Comparison of ENCODE assay signal across 21 cellular contexts in the genomic region with DNA sequence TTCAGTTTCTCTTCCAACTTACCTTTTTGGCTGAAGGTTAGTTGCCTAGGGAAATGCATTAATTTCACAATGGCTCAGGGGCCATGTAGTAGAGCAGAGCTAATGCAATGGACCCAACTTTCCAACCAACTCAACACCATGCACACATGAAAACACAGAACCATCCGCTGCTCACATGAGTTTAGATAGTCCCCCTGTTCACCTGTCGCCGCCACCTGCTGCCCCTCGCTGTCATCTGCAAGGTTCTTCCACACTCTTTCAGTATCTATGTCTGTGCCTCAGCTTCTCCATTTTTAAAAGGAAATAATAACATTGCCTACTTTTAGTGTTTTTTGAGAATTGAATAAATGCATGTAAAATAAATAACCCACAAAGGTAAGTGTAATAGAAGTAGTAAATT.
A peak's percentile ranks its signal among the peaks of the same experiment; 100 is the strongest.
DNase-seq lines count a peak whose midpoint lies in the region; ATAC-seq, FAIRE-seq and TF ChIP-seq lines count a peak whose summit lies in the region.
"Had no signal": no experiment of that assay in that cellular context is flagged by ENCODE, and none has a peak within 500 bp of the region (broad histone marks: within the 10 kb centered on the region; RNA-seq: fewer than 3 reads in every experiment).

No MANE protein-coding gene starts in this region.

- no peak overlapping the region for H3K27ac ChIP-seq in GM23338 (ENCODE audit: low read depth)
- no peak overlapping the region for H3K27ac ChIP-seq in H1 (ENCODE audit: low read depth, low read length)
- H3K27ac ChIP-seq in neuronal stem cell (replicated peaks; ENCODE audit: low read length) = no peak overlapping the region
- no peak overlapping the region for H3K27ac ChIP-seq in upper lobe of left lung
- H3K27ac ChIP-seq: 22Rv1; BLaER1 treated with 17β-estradiol and CSF1 and Interleukin-3, amounts not matched to agents 10 nM and 100 nM had no signal

- H3K4me2 ChIP-seq in GM23338 = no peak overlapping the region
- H3K4me2 ChIP-seq in Loucy (ENCODE audit: low read depth, low read length, poor library complexity, severe bottlenecking) = no peak overlapping the region
- no peak overlapping the region for H3K4me2 ChIP-seq in H1 (ENCODE audit: insufficient read depth in 1 of 2, low read depth in 2 of 2, low read length in 2 of 2)
- no peak overlapping the region for H3K4me2 ChIP-seq in neuronal stem cell (ENCODE audit: insufficient read depth, low read length, poor library complexity, severe bottlenecking)
- H3K4me2 ChIP-seq: BLaER1 treated with 17β-estradiol and CSF1 and Interleukin-3, amounts not matched to agents 10 nM and 100 nM had no signal

- TF ChIP-seq EP300 in H1 (IDR thresholded peaks at IDR 0.05; ENCODE audit: borderline replicate concordance in 1 of 2, low read depth in 2 of 2, low read length in 2 of 2) = no peak
- no peak for TF ChIP-seq EP300 in upper lobe of left lung (IDR thresholded peaks at IDR 0.05)

- H3K27me3 ChIP-seq in GM23338 (ENCODE audit: insufficient read depth) (no peaks in the 10 kb centered on the region), Loucy (ENCODE audit: insufficient read depth, low read length, poor library complexity, severe bottlenecking) (no peaks in the 10 kb centered on the region), H1 (replicated peaks in 1 of 4; ENCODE audit: control insufficient read depth in 3 of 4, extremely low read depth in 1 of 4, insufficient read depth in 3 of 4, low read length in 3 of 4) (peaks cover 0 to 1% (median 0%) of the 10 kb centered on the region in 4 experiments; a peak in 1 of 7 replicates), neuronal stem cell (ENCODE audit: control insufficient read depth in 3 of 3, insufficient read depth in 3 of 3, low read depth in 1 of 3, low read length in 3 of 3) (no peaks in the 10 kb centered on the region), upper lobe of left lung (no peaks in the 10 kb centered on the region)
- H3K27me3 ChIP-seq: BE2C; BLaER1 treated with 17β-estradiol and CSF1 and Interleukin-3, amounts not matched to agents 10 nM and 100 nM had no signal

- H2BK5ac ChIP-seq in H1 (ENCODE audit: low read depth, low read length) (no peak overlapping the region), neuronal stem cell (ENCODE audit: low read length) (no peak overlapping the region)

- H3K23ac ChIP-seq in H1 (ENCODE audit: insufficient read length) (no peak overlapping the region), neuronal stem cell (ENCODE audit: low read depth, low read length, poor library complexity) (no peak overlapping the region)

- H4K91ac ChIP-seq in H1 (replicated peaks; ENCODE audit: insufficient read length, low read length) (no peak overlapping the region), neuronal stem cell (ENCODE audit: low read depth, low read length, poor library complexity) (no peak overlapping the region)

- no peak overlapping the region for H3K14ac ChIP-seq in H1 (ENCODE audit: insufficient read length)
- H3K14ac ChIP-seq in neuronal stem cell (ENCODE audit: low read length) = no peak overlapping the region

- DNase-seq in GM23338 (ENCODE audit: low spot score) (peak; percentile 6), H1 (ENCODE audit: low read depth in 1 of 2, low spot score in 2 of 2) (no peak), neuronal stem cell (ENCODE audit: low spot score) (no peak), upper lobe of left lung (no peak)
- DNase-seq in activated naive CD4-positive, alpha-beta T cell treated with anti-CD3 and anti-CD28 coated beads, Interleukin-2, amount 50 U/mL, for 16 hours = no peak
- DNase-seq in activated CD8-positive, alpha-beta T cell treated with anti-CD3 and anti-CD28 coated beads, Interleukin-2, amount 10 ng/mL, durations not matched to agents 7 days and 5 days = no peak
- DNase-seq: ACHN; AML-193; BE2C; Caco-2; CD8-positive, alpha-beta T cell; DMS153; DND-41 had no signal

- H3K9ac ChIP-seq in Loucy (ENCODE audit: low read depth, low read length, poor library complexity, severe bottlenecking) (no peak overlapping the region), H1 (replicated peaks in 1 of 4; ENCODE audit: extremely low read depth in 1 of 4, low read depth in 3 of 4, low read length in 3 of 4) (no peak overlapping the region), neuronal stem cell (ENCODE audit: low read depth, low read length, poor library complexity) (no peak overlapping the region)
- H3K9ac ChIP-seq: BLaER1 treated with 17β-estradiol and CSF1 and Interleukin-3, amounts not matched to agents 10 nM and 100 nM had no signal

- no peak for TF ChIP-seq POLR2A in H1 (IDR thresholded peaks at IDR 0.05; ENCODE audit: control extremely low read depth in 1 of 2, low read depth in 2 of 2, low read length in 2 of 2)
- no peak for TF ChIP-seq POLR2A in upper lobe of left lung (IDR thresholded peaks at IDR 0.05)

- TF ChIP-seq RAD21 in H1 (IDR thresholded peaks at IDR 0.05 in 1 of 2, conservative IDR thresholded peaks at IDR 0.05 in 1 of 2; ENCODE audit: low read depth in 2 of 2, low read length in 2 of 2) = peak in 1 of 2 experiments; percentile 43; a peak in 2 of 4 replicates

- no peaks in the 10 kb centered on the region for H3K4me1 Mint-ChIP-seq in GM23338
- no peaks in the 10 kb centered on the region for H3K4me1 Mint-ChIP-seq in activated CD8-positive, alpha-beta T cell treated with anti-CD3 and anti-CD28 coated beads, Interleukin-2, amount 10 ng/mL, durations not matched to agents 7 days and 5 days (ENCODE audit: low read depth)
- H3K4me1 Mint-ChIP-seq: CD14-positive monocyte had no signal

- no peaks in the 10 kb centered on the region for H3F3A ChIP-seq in GM23338 (replicated peaks; ENCODE audit: low read depth)
- no peaks in the 10 kb centered on the region for H3F3A ChIP-seq in Loucy (ENCODE audit: low read depth)

- no peaks in the 10 kb centered on the region for H3K79me1 ChIP-seq in H1 (ENCODE audit: low read depth, low read length)
- H3K79me1 ChIP-seq in neuronal stem cell (ENCODE audit: low read depth, low read length) = no peaks in the 10 kb centered on the region

- 95% methylated on average over 4 of the region's 4 CpGs; no CpG with 5 or more reads in 1 of the 2 experiments for WGBS in H1 (ENCODE audit: extremely low coverage in 1 of 2, insufficient coverage in 1 of 2, insufficient read length in 1 of 2, insufficient replicate concordance in 2 of 2, low coverage in 1 of 2, low lambda C conversion rate in 2 of 2, missing lambda C conversion rate in 1 of 2), 2 experiments
- WGBS in neuronal stem cell (ENCODE audit: extremely low coverage in 2 of 2, insufficient read length in 2 of 2, insufficient replicate concordance in 1 of 2), 2 donors = no CpG with 5 or more reads among the region's 4 CpGs
- 98 to 100% methylated on average over 4 of the region's 4 CpGs for WGBS in upper lobe of left lung, 2 donors

- H2BK12ac ChIP-seq in H1 (ENCODE audit: low read depth, low read length) (no peak overlapping the region), neuronal stem cell (ENCODE audit: low read length) (no peak overlapping the region)

- peak; percentile 21 to 48; a peak in 2 of 4 replicates for TF ChIP-seq CTCF in GM23338 (conservative IDR thresholded peaks at IDR 0.05; ENCODE audit: low read depth in 2 of 2)
- TF ChIP-seq CTCF in Loucy (conservative IDR thresholded peaks at IDR 0.05; ENCODE audit: low read length) = 0 out of 2 replicates have a peak, but pooled peaks have one; percentile 19
- peak in 2 of 3 experiments; percentile 23 to 33; a peak in 2 of 4 replicates for TF ChIP-seq CTCF in H1 (IDR thresholded peaks at IDR 0.05; ENCODE audit: control extremely low read depth in 1 of 3, insufficient read depth in 1 of 3, low read depth in 1 of 3, low read length in 3 of 3)
- no peak for TF ChIP-seq CTCF in upper lobe of left lung (IDR thresholded peaks at IDR 0.05)

- H2BK120ac ChIP-seq in H1 (replicated peaks; ENCODE audit: low read depth, low read length) (no peak overlapping the region), neuronal stem cell (ENCODE audit: low read depth, low read length) (no peak overlapping the region)

- H2BK20ac ChIP-seq in H1 (ENCODE audit: low read length) = no peak overlapping the region

- no peak overlapping the region for H2BK15ac ChIP-seq in H1 (ENCODE audit: low read length)
- no peak overlapping the region for H2BK15ac ChIP-seq in neuronal stem cell (ENCODE audit: low read length)

- H3K4ac ChIP-seq in H1 (replicated peaks; ENCODE audit: insufficient read length, low read depth, low read length) (no peak overlapping the region), neuronal stem cell (ENCODE audit: low read length) (no peak overlapping the region)

- POLR2A ChIA-PET in H1 (lab: Charles Lee; ENCODE audit: partially characterized antibody) = no interaction called here
- POLR2A ChIA-PET in activated CD8-positive, alpha-beta T cell treated with anti-CD3 and anti-CD28 coated beads, Interleukin-2, amount 10 ng/mL, durations not matched to agents 7 days and 5 days (lab: Charles Lee) = interaction anchor here (0.7 kb wide), 1 partner anchor 816 kb away, joined by 3 read pairs; no protein-coding TSS in a partner anchor

- ATAC-seq in GM23338 (no peak), upper lobe of left lung (ENCODE audit: low FRiP score in 2 of 2) (no peak)
- ATAC-seq in activated CD8-positive, alpha-beta T cell treated with anti-CD3 and anti-CD28 coated beads, Interleukin-2, amount 10 ng/mL, durations not matched to agents 7 days and 5 days = no peak
- ATAC-seq: CD8-positive, alpha-beta T cell had no signal

- CTCF ChIA-PET in H1 (lab: Charles Lee; ENCODE audit: partially characterized antibody) = interaction anchor here (0.6 to 10.4 kb wide), 4 partner anchors 11 to 247 kb away, joined by 3 to 72 read pairs (median 3); no protein-coding TSS in a partner anchor
- CTCF ChIA-PET in activated CD8-positive, alpha-beta T cell treated with anti-CD3 and anti-CD28 coated beads, Interleukin-2, amount 10 ng/mL, durations not matched to agents 7 days and 5 days (lab: Charles Lee) = no interaction called here

- H3K36me3 Mint-ChIP-seq in GM23338 (ENCODE audit: low read depth) = peaks cover 8% of the 10 kb centered on the region
- no peaks in the 10 kb centered on the region for H3K36me3 Mint-ChIP-seq in activated CD8-positive, alpha-beta T cell treated with anti-CD3 and anti-CD28 coated beads, Interleukin-2, amount 10 ng/mL, durations not matched to agents 7 days and 5 days (ENCODE audit: low read depth)
- H3K36me3 Mint-ChIP-seq: CD14-positive monocyte; CD8-positive, alpha-beta T cell had no signal

- H3K18ac ChIP-seq in H1 (ENCODE audit: extremely low read depth, low read length) (no peak overlapping the region), neuronal stem cell (ENCODE audit: low read length) (peak overlapping the region; percentile 29)

- 0 out of 2 replicates have a peak, but pooled peaks cover 9% of the 10 kb centered on the region for H3K36me3 ChIP-seq in GM23338 (ENCODE audit: insufficient read depth)
- no peaks in the 10 kb centered on the region for H3K36me3 ChIP-seq in Loucy (ENCODE audit: insufficient read depth, low read length)
- H3K36me3 ChIP-seq in H1 (ENCODE audit: control insufficient read depth in 2 of 4, insufficient read depth in 4 of 4, low read length in 3 of 4) = no peaks in the 10 kb centered on the region; a peak in 1 of 8 replicates
- H3K36me3 ChIP-seq in neuronal stem cell (replicated peaks in 1 of 2; ENCODE audit: control insufficient read depth in 2 of 2, insufficient read depth in 2 of 2, low read length in 2 of 2) = no peaks in the 10 kb centered on the region
- H3K36me3 ChIP-seq in upper lobe of left lung = no peaks in the 10 kb centered on the region
- H3K36me3 ChIP-seq: BE2C; BLaER1 treated with 17β-estradiol and CSF1 and Interleukin-3, amounts not matched to agents 10 nM and 100 nM; HAP-1 had no signal

- H2AK5ac ChIP-seq in H1 (ENCODE audit: low read depth, low read length) (no peak overlapping the region), neuronal stem cell (ENCODE audit: low read depth, low read length) (no peak overlapping the region)

- H3K4me1 ChIP-seq in GM23338 (ENCODE audit: insufficient read depth) (no peaks in the 10 kb centered on the region), Loucy (ENCODE audit: insufficient read depth, low read length, poor library complexity, severe bottlenecking) (no peaks in the 10 kb centered on the region), H1 (replicated peaks in 1 of 4; ENCODE audit: control insufficient read depth in 3 of 4, insufficient read depth in 4 of 4, low read length in 3 of 4) (no peaks in the 10 kb centered on the region), neuronal stem cell (ENCODE audit: control insufficient read depth in 2 of 2, insufficient read depth in 1 of 2, low read depth in 1 of 2, low read length in 2 of 2) (peaks cover 0 to 2% of the 10 kb centered on the region in 2 donors), upper lobe of left lung (no peaks in the 10 kb centered on the region)
- H3K4me1 ChIP-seq: BE2C; BLaER1 treated with 17β-estradiol and CSF1 and Interleukin-3, amounts not matched to agents 10 nM and 100 nM; Caco-2 had no signal

- no peak overlapping the region for H2AFZ ChIP-seq in GM23338
- no peak overlapping the region for H2AFZ ChIP-seq in Loucy (ENCODE audit: low read length)
- H2AFZ ChIP-seq in H1 (ENCODE audit: low read length) = no peak overlapping the region
- H2AFZ ChIP-seq in neuronal stem cell (ENCODE audit: low read length) = no peak overlapping the region

- H4K20me1 ChIP-seq in GM23338 (replicated peaks; ENCODE audit: insufficient read depth) (no peaks in the 10 kb centered on the region), Loucy (ENCODE audit: insufficient read depth, low read length, poor library complexity, severe bottlenecking) (no peaks in the 10 kb centered on the region), H1 (replicated peaks in 1 of 2; ENCODE audit: control insufficient read depth in 1 of 2, insufficient read depth in 2 of 2, low read length in 2 of 2) (no peaks in the 10 kb centered on the region)
- H4K20me1 ChIP-seq: BLaER1 treated with 17β-estradiol and CSF1 and Interleukin-3, amounts not matched to agents 10 nM and 100 nM had no signal

- H3K9me3 ChIP-seq in Loucy (ENCODE audit: insufficient read depth, low read depth, low read length) = peaks cover 7% of the 10 kb centered on the region; the same call in 1 of the 2 replicates
- H3K9me3 ChIP-seq in H1 (ENCODE audit: insufficient read depth in 2 of 2, low read depth in 1 of 2, low read length in 1 of 2) = peaks cover 4 to 10% of the 10 kb centered on the region in 2 experiments
- peaks cover 0 to 5% of the 10 kb centered on the region in 2 donors for H3K9me3 ChIP-seq in neuronal stem cell (replicated peaks in 1 of 2; ENCODE audit: control insufficient read depth in 2 of 2, insufficient read depth in 1 of 2, low read depth in 1 of 2, low read length in 2 of 2)
- H3K9me3 ChIP-seq in upper lobe of left lung = peaks cover 0 to 8% (median 4%) of the 10 kb centered on the region in 4 donors
- H3K9me3 ChIP-seq: BE2C, HAP-1 had no signal

- H4K8ac ChIP-seq in H1 (ENCODE audit: extremely low read depth, insufficient read depth, low read length) = no peak overlapping the region
- H4K8ac ChIP-seq in neuronal stem cell (ENCODE audit: low read depth, low read length) = no peak overlapping the region

- FAIRE-seq in H1 (lab: Jason Lieb, UNC) = no peak
- FAIRE-seq: A204.1, G401.6, GM12892 had no signal

- H3K9me3 Mint-ChIP-seq in GM23338 = peaks cover 13% of the 10 kb centered on the region
- H3K9me3 Mint-ChIP-seq in activated CD8-positive, alpha-beta T cell treated with anti-CD3 and anti-CD28 coated beads, Interleukin-2, amount 10 ng/mL, durations not matched to agents 7 days and 5 days (ENCODE audit: insufficient read depth) = peaks cover 8% of the 10 kb centered on the region

- H3K4me3 Mint-ChIP-seq in GM23338 = no peak overlapping the region
- no peak overlapping the region for H3K4me3 Mint-ChIP-seq in activated CD8-positive, alpha-beta T cell treated with anti-CD3 and anti-CD28 coated beads, Interleukin-2, amount 10 ng/mL, durations not matched to agents 7 days and 5 days
- H3K4me3 Mint-ChIP-seq: CD14-positive monocyte; CD8-positive, alpha-beta T cell had no signal

- no peaks in the 10 kb centered on the region for H3K79me2 ChIP-seq in GM23338 (replicated peaks; ENCODE audit: insufficient read depth)
- no peaks in the 10 kb centered on the region for H3K79me2 ChIP-seq in Loucy (ENCODE audit: insufficient read depth, low read length)
- H3K79me2 ChIP-seq in H1 (ENCODE audit: control insufficient read depth in 1 of 2, insufficient read depth in 2 of 2, low read length in 2 of 2) = no peaks in the 10 kb centered on the region

- no peaks in the 10 kb centered on the region for H3K27me3 Mint-ChIP-seq in GM23338 (ENCODE audit: insufficient read depth, low read depth, poor library complexity)
- no peaks in the 10 kb centered on the region for H3K27me3 Mint-ChIP-seq in activated CD8-positive, alpha-beta T cell treated with anti-CD3 and anti-CD28 coated beads, Interleukin-2, amount 10 ng/mL, durations not matched to agents 7 days and 5 days (ENCODE audit: low read depth)

- no peaks in the 10 kb centered on the region for H3K23me2 ChIP-seq in H1 (ENCODE audit: low read depth, low read length)

- H3K27ac Mint-ChIP-seq in GM23338 = no peak overlapping the region
- no peak overlapping the region for H3K27ac Mint-ChIP-seq in activated CD8-positive, alpha-beta T cell treated with anti-CD3 and anti-CD28 coated beads, Interleukin-2, amount 10 ng/mL, durations not matched to agents 7 days and 5 days
- H3K27ac Mint-ChIP-seq: CD14-positive monocyte; CD8-positive, alpha-beta T cell had no signal

- no peak overlapping the region for H3K56ac ChIP-seq in H1 (replicated peaks; ENCODE audit: insufficient read length, low read depth, low read length)

- H3K4me3 ChIP-seq in GM23338 (no peak overlapping the region), Loucy (ENCODE audit: low read length, poor library complexity, severe bottlenecking) (no peak overlapping the region), H1 (ENCODE audit: extremely low read depth in 1 of 4, insufficient read depth in 2 of 4, low read depth in 3 of 4, low read length in 4 of 4) (no peak overlapping the region), neuronal stem cell (ENCODE audit: low read length in 2 of 2) (no peak overlapping the region), upper lobe of left lung (no peak overlapping the region)
- H3K4me3 ChIP-seq: BLaER1 treated with 17β-estradiol and CSF1 and Interleukin-3, amounts not matched to agents 10 nM and 100 nM; HAP-1 had no signal

- no peak overlapping the region for H4K5ac ChIP-seq in H1 (ENCODE audit: insufficient read length, low read depth, low read length)

- H3K9me2 ChIP-seq in GM23338 (ENCODE audit: insufficient read depth) (no peaks in the 10 kb centered on the region; the same call in 1 of the 2 replicates), Loucy (replicated peaks; ENCODE audit: low read depth, low read length) (no peaks in the 10 kb centered on the region)

Comparison
In these comparisons a context has a peak if more than half of its experiments do, and no peak if none do; other contexts are left out.
1. CTCF ChIP-seq: peak in GM23338 (2 of 2), Loucy (single experiment) and H1 (2 of 3); none in upper lobe of left lung (0 of 6).